ENCODE assay signal across 21 cellular contexts in the genomic region with DNA sequence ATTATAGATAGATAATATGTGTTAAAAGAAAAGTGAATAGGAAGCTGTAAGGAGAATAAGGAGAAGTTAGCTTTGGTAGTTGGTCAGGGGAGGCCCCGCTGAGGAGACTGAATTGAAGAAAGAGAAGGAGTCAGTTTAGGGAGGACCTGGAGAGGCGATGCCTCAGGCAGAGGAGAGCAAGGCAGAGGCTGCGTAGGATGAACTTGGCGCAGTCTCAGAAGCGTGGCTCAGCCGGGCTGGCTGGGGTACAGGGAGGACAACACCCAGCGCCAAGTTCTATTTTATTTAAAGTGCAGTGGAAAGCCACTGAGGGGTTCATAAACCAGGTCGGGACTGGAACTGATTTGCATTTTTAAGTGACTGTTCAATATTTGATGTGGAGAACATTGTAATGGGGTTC.
A peak's percentile ranks its signal among the peaks of the same experiment; 100 is the strongest.
DNase-seq lines count a peak whose midpoint lies in the region; ATAC-seq and TF ChIP-seq lines count a peak whose summit lies in the region.
"Had no signal": no experiment of that assay in that cellular context is flagged by ENCODE, and none has a peak within 500 bp of the region (broad histone marks: within the 10 kb centered on the region; RNA-seq: fewer than 3 reads in every experiment).

No MANE protein-coding gene starts in this region.

- no peak overlapping the region for H3K4me3 ChIP-seq in adipocyte (ENCODE audit: low read length)
- no peak overlapping the region for H3K4me3 ChIP-seq in fibroblast of the aortic adventitia (ENCODE audit: low read depth, low read length)
- H3K4me3 ChIP-seq: left lung, transverse colon had no signal

- H3K9me3 Mint-ChIP-seq in HFFc6 = no peaks in the 10 kb centered on the region
- no peaks in the 10 kb centered on the region for H3K9me3 Mint-ChIP-seq in natural killer cell
- H3K9me3 Mint-ChIP-seq in effector memory CD8-positive, alpha-beta T cell = no peaks in the 10 kb centered on the region
- H3K9me3 Mint-ChIP-seq: activated B cell treated with CpG ODN at 0.5 μM for 24 hours; activated CD8-positive, alpha-beta T cell treated with anti-CD3 and anti-CD28 coated beads for 36 hours; activated naive CD4-positive, alpha-beta T cell treated with anti-CD3 and anti-CD28 coated beads, Interleukin-2, amount 50 U/mL, for 24 hours had no signal

- H3K27me3 Mint-ChIP-seq in HFFc6 (ENCODE audit: insufficient read depth) = no peaks in the 10 kb centered on the region
- peaks cover 7 to 15% of the 10 kb centered on the region in 2 donors for H3K27me3 Mint-ChIP-seq in natural killer cell (ENCODE audit: low read depth in 2 of 2)
- peaks cover 36 to 42% of the 10 kb centered on the region in 2 donors for H3K27me3 Mint-ChIP-seq in effector memory CD8-positive, alpha-beta T cell

- H3K4me3 Mint-ChIP-seq in HFFc6 (peak overlapping the region; percentile 5), natural killer cell (no peak overlapping the region)
- no peak overlapping the region for H3K4me3 Mint-ChIP-seq in effector memory CD8-positive, alpha-beta T cell
- H3K4me3 Mint-ChIP-seq: activated B cell treated with CpG ODN at 0.5 μM for 24 hours; activated CD8-positive, alpha-beta T cell treated with anti-CD3 and anti-CD28 coated beads for 36 hours; activated naive CD4-positive, alpha-beta T cell treated with anti-CD3 and anti-CD28 coated beads, Interleukin-2, amount 50 U/mL, for 24 hours had no signal

- H3K9me3 ChIP-seq in adipocyte (ENCODE audit: control insufficient read depth, low read length) = no peaks in the 10 kb centered on the region
- H3K9me3 ChIP-seq: left lung, neutrophil, transverse colon had no signal

- H3K4me1 Mint-ChIP-seq in HFFc6 (ENCODE audit: low read depth) (peaks cover 86% of the 10 kb centered on the region), natural killer cell (no peaks in the 10 kb centered on the region)
- no peaks in the 10 kb centered on the region for H3K4me1 Mint-ChIP-seq in effector memory CD8-positive, alpha-beta T cell (ENCODE audit: low read depth in 2 of 2)
- H3K4me1 Mint-ChIP-seq: activated B cell treated with CpG ODN at 0.5 μM for 24 hours; activated naive CD4-positive, alpha-beta T cell treated with anti-CD3 and anti-CD28 coated beads, Interleukin-2, amount 50 U/mL, for 24 hours had no signal

- DNase-seq in HFFc6 (no peak), adipocyte (ENCODE audit: low read depth) (no peak), fibroblast of the aortic adventitia (ENCODE audit: low read depth) (peak; percentile 53), posterior vena cava (ENCODE audit: low spot score) (peak; percentile 84), natural killer cell (no peak), SW 1271 (lab: John Stamatoyannopoulos, UW) (no peak), ACHN (no peak)
- DNase-seq in effector memory CD8-positive, alpha-beta T cell = no peak
- DNase-seq: activated B cell treated with CpG ODN at 0.5 μM for 24 hours; activated CD8-positive, alpha-beta T cell treated with anti-CD3 and anti-CD28 coated beads for 36 hours; activated T-cell treated with anti-CD3 and anti-CD28 coated beads, Interleukin-2, amount 50 U/mL, for 48 hours; KG1; left lung; NCI-H1092; NCI-H2029 treated with DMSO at 0.1 percent for 48 hours; stimulated activated CD4-positive, alpha-beta T cell treated with anti-CD3 and anti-CD28 coated beads, Interleukin-2, amount 100 ng/mL, for 24 hours; stimulated activated naive CD8-positive, alpha-beta T cell treated with anti-CD3 and anti-CD28 coated beads, Interleukin-15, Interleukin-2, amounts not matched to agents 100 U/mL and 50 U/mL, for 24 hours; T-helper 2 cell; transverse colon had no signal

- H3K36me3 Mint-ChIP-seq in HFFc6 (ENCODE audit: low read depth) = 0 out of 2 replicates have a peak, but pooled peaks cover 3% of the 10 kb centered on the region
- no peaks in the 10 kb centered on the region for H3K36me3 Mint-ChIP-seq in natural killer cell
- H3K36me3 Mint-ChIP-seq in effector memory CD8-positive, alpha-beta T cell (ENCODE audit: insufficient read depth) = no peaks in the 10 kb centered on the region

- peaks cover 54% of the 10 kb centered on the region for H3K4me1 ChIP-seq in adipocyte (ENCODE audit: control insufficient read depth, insufficient read depth, low read length)

- no peaks in the 10 kb centered on the region for H3K27me3 ChIP-seq in adipocyte (replicated peaks; ENCODE audit: control insufficient read depth, insufficient read depth, low read length)
- H3K27me3 ChIP-seq: left lung, neutrophil, transverse colon had no signal

- no peak for ATAC-seq in natural killer cell
- ATAC-seq in effector memory CD8-positive, alpha-beta T cell (replicated peaks) = no peak
- ATAC-seq: activated CD8-positive, alpha-beta T cell treated with anti-CD3 and anti-CD28 coated beads for 36 hours; left lung; stimulated activated naive CD8-positive, alpha-beta T cell treated with anti-CD3 and anti-CD28 coated beads, Interleukin-15, Interleukin-2, amounts not matched to agents 100 U/mL and 50 U/mL, for 24 hours had no signal

- H3K36me3 ChIP-seq in adipocyte (ENCODE audit: control insufficient read depth, insufficient read depth, low read length, severe bottlenecking) = no peaks in the 10 kb centered on the region
- H3K36me3 ChIP-seq: left lung, neutrophil, transverse colon had no signal

- in situ Hi-C loops in ACHN (cut with HindIII; ENCODE audit: low pct_ligation_motif_present, low pct_unique_long_range_greater_than_20kb, low sequenced_read_pairs) = no loop called here

- peak overlapping the region; percentile 60 for H3K9ac ChIP-seq in adipocyte (ENCODE audit: low read length)

- H3K27ac Mint-ChIP-seq in HFFc6 = peak overlapping the region; percentile 69
- no peak overlapping the region for H3K27ac Mint-ChIP-seq in natural killer cell
- no peak overlapping the region for H3K27ac Mint-ChIP-seq in effector memory CD8-positive, alpha-beta T cell
- H3K27ac Mint-ChIP-seq: activated B cell treated with CpG ODN at 0.5 μM for 24 hours; activated CD8-positive, alpha-beta T cell treated with anti-CD3 and anti-CD28 coated beads for 36 hours; activated naive CD4-positive, alpha-beta T cell treated with anti-CD3 and anti-CD28 coated beads, Interleukin-2, amount 50 U/mL, for 24 hours had no signal

- intact Hi-C loops in posterior vena cava (cut with DNase I) (no loop called here), natural killer cell (cut with micrococcal nuclease) (no loop called here)

- no peak for TF ChIP-seq CTCF in HFFc6 (IDR thresholded peaks at IDR 0.05)
- no peak for TF ChIP-seq CTCF in fibroblast of the aortic adventitia (IDR thresholded peaks at IDR 0.05; ENCODE audit: insufficient read depth, low read length)
- TF ChIP-seq CTCF in natural killer cell (IDR thresholded peaks at IDR 0.05) = no peak

Comparison
In these comparisons a context has a peak if more than half of its experiments do, and no peak if none do; other contexts are left out.
1. DNase-seq: peak in fibroblast of the aortic adventitia (single experiment) and posterior vena cava (single experiment); none in HFFc6 (single experiment), adipocyte (single experiment), natural killer cell (single experiment), SW 1271 (0 of 2), effector memory CD8-positive, alpha-beta T cell (0 of 3) and ACHN (single experiment).